Comparison of ENCODE assay signal across 13 cellular contexts in genomic region chr4:154490261-154490588, GRCh38. TPM values are rescaled to one million over a fixed set of nuclear protein-coding genes. Genes with fewer than 3 reads are reported as not detected.
DNase-seq lines count a peak whose midpoint lies in the region; ATAC-seq and TF ChIP-seq lines count a peak whose summit lies in the region.
"Had no signal": no experiment of that assay in that cellular context is flagged by ENCODE, and none has a peak within 500 bp of the region (broad histone marks: within the 10 kb centered on the region; RNA-seq: fewer than 3 reads in every experiment).

No MANE protein-coding gene starts in this region.

- ATAC-seq in HG03280 (IDR thresholded peaks at IDR 0.05; ENCODE audit: unreplicated experiment) (no peak), Right ventricle myocardium superior (ENCODE audit: poor library complexity) (no peak)
- ATAC-seq: HCT116 had no signal

- H4K20me1 ChIP-seq in BLaER1 treated with 17β-estradiol and CSF1 and Interleukin-3, amounts not matched to agents 10 nM and 100 nM, result no peaks in the 10 kb centered on the region

- intact Hi-C loops in prostate gland (cut with DNase I) (no loop called here), Right ventricle myocardium superior (cut with DNase I) (no loop called here)

- peaks cover 0 to 34% (median 20%) of the 10 kb centered on the region in 11 experiments; a peak in 18 of 22 replicates for H3K9me3 ChIP-seq in BLaER1 treated with 17β-estradiol and CSF1 and Interleukin-3, amounts not matched to agents 10 nM and 100 nM (replicated peaks in 1 of 11)
- H3K9me3 ChIP-seq in NT2/D1 (ENCODE audit: insufficient read depth, low read length), result no peaks in the 10 kb centered on the region; the same call in 1 of the 2 replicates
- H3K9me3 ChIP-seq in prostate gland, result no peaks in the 10 kb centered on the region
- H3K9me3 ChIP-seq: left lung, right atrium auricular region had no signal

- no peak overlapping the region for H3K27ac ChIP-seq in BLaER1 treated with 17β-estradiol and CSF1 and Interleukin-3, amounts not matched to agents 10 nM and 100 nM
- H3K27ac ChIP-seq in prostate gland, result no peak overlapping the region
- H3K27ac ChIP-seq: left lung, right atrium auricular region had no signal

- WGBS in prostate gland, result 10% methylated on average over 33 of the region's 52 CpGs

- H3K4me1 ChIP-seq in BLaER1 treated with 17β-estradiol and CSF1 and Interleukin-3, amounts not matched to agents 10 nM and 100 nM, result peaks cover 11 to 67% (median 59%) of the 10 kb centered on the region in 10 experiments; a peak in 19 of 20 replicates
- H3K4me1 ChIP-seq in NT2/D1 (ENCODE audit: insufficient read depth, insufficient read length) (no peaks in the 10 kb centered on the region), prostate gland (replicated peaks) (no peaks in the 10 kb centered on the region)

- no peak for DNase-seq in NT2/D1 (ENCODE audit: low read depth, low spot score)
- DNase-seq in germinal center (ENCODE audit: low spot score), result peak; percentile 11
- DNase-seq in prostate gland (ENCODE audit: low spot score), result no peak
- DNase-seq in NCI-H69 (lab: John Stamatoyannopoulos, UW), result no peak
- no peak for DNase-seq in activated CD4-positive, CD25-positive, alpha-beta regulatory T cell (lab: John Stamatoyannopoulos, UW)
- no peak for DNase-seq in Right ventricle myocardium superior
- DNase-seq: Karpas-422, SHP77 had no signal

- no peak overlapping the region for H3K9ac ChIP-seq in BLaER1 treated with 17β-estradiol and CSF1 and Interleukin-3, amounts not matched to agents 10 nM and 100 nM
- H3K9ac ChIP-seq in NT2/D1 (ENCODE audit: insufficient read length, low read depth), result no peak overlapping the region

- H3K27me3 ChIP-seq in BLaER1 treated with 17β-estradiol and CSF1 and Interleukin-3, amounts not matched to agents 10 nM and 100 nM, result peaks cover 0 to 4% (median 0%) of the 10 kb centered on the region in 11 experiments; a peak in 2 of 22 replicates
- H3K27me3 ChIP-seq in NT2/D1 (ENCODE audit: insufficient read depth, insufficient read length) (peaks cover 14% of the 10 kb centered on the region), prostate gland (replicated peaks; ENCODE audit: insufficient read depth) (peaks cover 3% of the 10 kb centered on the region)

- H3K4me3 ChIP-seq in BLaER1 treated with 17β-estradiol and CSF1 and Interleukin-3, amounts not matched to agents 10 nM and 100 nM, result peak overlapping the region in 8 of 10 experiments; percentile 62 to 77 (median 72); a peak in 13 of 20 replicates
- H3K4me3 ChIP-seq in NT2/D1 (ENCODE audit: insufficient read length, low read depth) (peak overlapping the region; percentile 59), prostate gland (peak overlapping the region; percentile 25 to 28)

- no peak for TF ChIP-seq POLR2A in prostate gland (IDR thresholded peaks at IDR 0.05)

- H3K4me2 ChIP-seq in BLaER1 treated with 17β-estradiol and CSF1 and Interleukin-3, amounts not matched to agents 10 nM and 100 nM, result peak overlapping the region in 9 of 11 experiments; percentile 45 to 96 (median 85); a peak in 15 of 22 replicates

- peaks cover 0 to 33% (median 0%) of the 10 kb centered on the region in 11 experiments; a peak in 6 of 22 replicates for H3K36me3 ChIP-seq in BLaER1 treated with 17β-estradiol and CSF1 and Interleukin-3, amounts not matched to agents 10 nM and 100 nM
- H3K36me3 ChIP-seq in NT2/D1 (ENCODE audit: insufficient read depth, insufficient read length, low read length) (no peaks in the 10 kb centered on the region), prostate gland (no peaks in the 10 kb centered on the region)
- H3K36me3 ChIP-seq: left lung, right atrium auricular region had no signal

- TF ChIP-seq CTCF in prostate gland (IDR thresholded peaks at IDR 0.05), result no peak

RNA-seq across cellular contexts. Expression of gene DCHS2, which starts 1.4 kb away (rescaled TPM):
- total RNA-seq in prostate gland, result 1 to 10 TPM; 1.8 to 2.2 TPM
- total RNA-seq in Right ventricle myocardium superior, result not detected

RNA-seq across cellular contexts. Expression of gene PLRG1, which starts 60.0 kb away (rescaled TPM):
- 10 to 100 TPM; 28.2 to 48.3 TPM for total RNA-seq in prostate gland
- 35.9 TPM for total RNA-seq in Right ventricle myocardium superior
